ENCODE assay signal across 1 cellular context in genomic region chr2:7239078-7239477, GRCh38.
TF ChIP-seq lines count a peak whose summit lies in the region.

No MANE protein-coding gene starts in this region.

TF ChIP-seq in HepG2, 621 proteins besides CTCF, POLR2A, EP300 and RAD21 (continued from another document):
- TF ChIP-seq POGK (CRISPR knock-in tag; conservative IDR thresholded peaks at IDR 0.05) (no peak), PAF1 (CRISPR knock-in tag; IDR thresholded peaks at IDR 0.05) (no peak), ZNF274 (CRISPR knock-in tag; IDR thresholded peaks at IDR 0.05) (no peak), TBL1XR1 (IDR thresholded peaks at IDR 0.05; ENCODE audit: borderline replicate concordance, low read length, partially characterized antibody) (no peak)
